Comparison of ENCODE assay signal across 26 cellular contexts in genomic region chr3:55607175-55607574, GRCh38.
"Had no signal": no experiment of that assay in that cellular context is flagged by ENCODE, and none has a peak within 500 bp of the region (broad histone marks: within the 10 kb centered on the region; RNA-seq: fewer than 3 reads in every experiment).

No MANE protein-coding gene starts in this region.

- ATAC-seq: activated naive CD4-positive, alpha-beta T cell treated with anti-CD3 and anti-CD28 coated beads, Interleukin-2, amount 50 U/mL, for 72 hours; activated T-cell treated with anti-CD3 and anti-CD28 coated beads, Interleukin-2, amount 50 U/mL, for 4 hours; body of pancreas; WTC11 had no signal

- H3K4me1 Mint-ChIP-seq: activated naive CD8-positive, alpha-beta T cell treated with anti-CD3 and anti-CD28 coated beads, Interleukin-2, amount 50 U/mL, for 24 hours had no signal

- H3K9me3 Mint-ChIP-seq: activated naive CD4-positive, alpha-beta T cell treated with anti-CD3 and anti-CD28 coated beads, Interleukin-2, amount 50 U/mL, for 72 hours; activated naive CD8-positive, alpha-beta T cell treated with anti-CD3 and anti-CD28 coated beads, Interleukin-2, amount 50 U/mL, for 24 hours; activated T-cell treated with anti-CD3 and anti-CD28 coated beads, Interleukin-2, amount 50 U/mL, for 4 hours; T-helper 1 cell treated with Interleukin-12 subunit alpha and Interleukin-12 subunit beta and Interleukin-4 antibody, amounts not matched to agents 30 μg/mL and 1 μg/mL, for 36 hours had no signal

- H3K4me1 ChIP-seq: ascending aorta had no signal

- H3K36me3 Mint-ChIP-seq: activated naive CD4-positive, alpha-beta T cell treated with anti-CD3 and anti-CD28 coated beads, Interleukin-2, amount 50 U/mL, for 72 hours; WTC11 had no signal

- H3K36me3 ChIP-seq: ascending aorta had no signal

- H3K4me2 ChIP-seq: PC-9 had no signal

- H3K27me3 ChIP-seq: ascending aorta, body of pancreas had no signal

- H3K9me3 ChIP-seq: ascending aorta, body of pancreas had no signal

- H3K27ac Mint-ChIP-seq: activated naive CD4-positive, alpha-beta T cell treated with anti-CD3 and anti-CD28 coated beads, Interleukin-2, amount 50 U/mL, for 72 hours; activated naive CD8-positive, alpha-beta T cell treated with anti-CD3 and anti-CD28 coated beads, Interleukin-2, amount 50 U/mL, for 24 hours; T-helper 1 cell treated with Interleukin-12 subunit alpha and Interleukin-12 subunit beta and Interleukin-4 antibody, amounts not matched to agents 30 μg/mL and 1 μg/mL, for 36 hours; WTC11 had no signal

- H3K4me3 ChIP-seq: ascending aorta, body of pancreas, K562, PC-9 had no signal

- H3K4me3 Mint-ChIP-seq: activated naive CD8-positive, alpha-beta T cell treated with anti-CD3 and anti-CD28 coated beads, Interleukin-2, amount 50 U/mL, for 24 hours; activated T-cell treated with anti-CD3 and anti-CD28 coated beads, Interleukin-2, amount 50 U/mL, for 4 hours; T-helper 1 cell treated with Interleukin-12 subunit alpha and Interleukin-12 subunit beta and Interleukin-4 antibody, amounts not matched to agents 30 μg/mL and 1 μg/mL, for 36 hours; WTC11 had no signal

- H3K27ac ChIP-seq: ascending aorta, body of pancreas, PC-9 had no signal

- DNase-seq: activated CD4-positive, alpha-beta T cell treated with anti-CD3 and anti-CD28 coated beads for 48 hours; activated CD4-positive, alpha-beta T cell treated with anti-CD3 and anti-CD28 coated beads, Interleukin-2, amount 50 U/mL, for 4 hours; activated CD4-positive, CD25-positive, alpha-beta regulatory T cell treated with anti-CD3 and anti-CD28 coated beads, Interleukin-2, amount 50 U/mL, for 72 hours; activated CD8-positive, alpha-beta memory T cell treated with anti-CD3 and anti-CD28 coated beads for 24 hours; activated effector memory CD4-positive, alpha-beta T cell treated with anti-CD3 and anti-CD28 coated beads, Interleukin-2, amount 50 U/mL, for 16 hours; activated naive CD4-positive, alpha-beta T cell treated with Interleukin-2 at 50 U/mL for 16 hours; activated naive CD8-positive, alpha-beta T cell treated with anti-CD3 and anti-CD28 coated beads, Interleukin-2, amount 50 U/mL, for 24 hours; activated T-cell treated with anti-CD3 and anti-CD28 coated beads, Interleukin-2, amount 50 U/mL, for 4 hours; amniotic stem cell; body of pancreas; Karpas-422; MM.1S; NCI-H1105; NCI-H1436; NCI-H1694 treated with DMSO at 0.1 percent for 48 hours; NCI-H2029 treated with DMSO at 0.1 percent for 48 hours; NCI-H446; NCI-H524; PC-9; SHP77 treated with DMSO at 0.1 percent for 48 hours; T-helper 9 cell had no signal

- H2AFZ ChIP-seq: PC-9 had no signal
